7 cellular contexts compared by ENCODE assay signal in genomic region chr6:37185949-37186720, GRCh38. TPM values are rescaled to one million over a fixed set of nuclear protein-coding genes. Genes with fewer than 3 reads are reported as not detected.
DNase-seq lines count a peak whose midpoint lies in the region; ATAC-seq and TF ChIP-seq lines count a peak whose summit lies in the region.
"Not testable (repeated sequence)": the region's sequence is repeated elsewhere in the genome, so short reads cannot be mapped to it uniquely, and the experiment has no call there.

No MANE protein-coding gene starts in this region.

- CTCF ChIA-PET in activated CD4-positive, alpha-beta memory T cell treated with anti-CD3 and anti-CD28 coated beads for 36 hours (lab: Charles Lee) = interaction anchor here (1.0 to 4.9 kb wide), 4 partner anchors 13 to 427 kb away, joined by 4 to 40 read pairs (median 6); no protein-coding TSS in a partner anchor
- CTCF ChIA-PET in activated naive CD4-positive, alpha-beta T cell treated with anti-CD3 and anti-CD28 coated beads, Interleukin-2, amount 10 ng/mL, durations not matched to agents 7 days and 5 days (lab: Charles Lee) = interaction anchor here (1.0 to 4.3 kb wide), 5 partner anchors 14 to 168 kb away, joined by 3 to 31 read pairs (median 5); no protein-coding TSS in a partner anchor

- not testable (repeated sequence) for H3K4me3 ChIP-seq in NB4 (ENCODE audit: low read depth, low read length)

- H3K4me3 Mint-ChIP-seq in T-helper 1 cell treated with Interleukin-12 subunit alpha and Interleukin-12 subunit beta and Interleukin-4 antibody, amounts not matched to agents 30 μg/mL and 1 μg/mL, for 36 hours = peak overlapping the region; percentile 0
- H3K4me3 Mint-ChIP-seq in activated CD4-positive, alpha-beta memory T cell treated with anti-CD3 and anti-CD28 coated beads for 36 hours; activated naive CD4-positive, alpha-beta T cell treated with anti-CD3 and anti-CD28 coated beads, Interleukin-2, amount 10 ng/mL, durations not matched to agents 7 days and 5 days: not testable (repeated sequence)
- H3K4me3 Mint-ChIP-seq in natural killer cell = peak overlapping the region; percentile 63

- peak overlapping the region; percentile 85 for H3K27ac Mint-ChIP-seq in T-helper 1 cell treated with Interleukin-12 subunit alpha and Interleukin-12 subunit beta and Interleukin-4 antibody, amounts not matched to agents 30 μg/mL and 1 μg/mL, for 36 hours
- H3K27ac Mint-ChIP-seq in activated CD4-positive, alpha-beta memory T cell treated with anti-CD3 and anti-CD28 coated beads for 36 hours = peak overlapping the region; percentile 67
- H3K27ac Mint-ChIP-seq in activated naive CD4-positive, alpha-beta T cell treated with anti-CD3 and anti-CD28 coated beads, Interleukin-2, amount 10 ng/mL, durations not matched to agents 7 days and 5 days = peak overlapping the region; percentile 86
- H3K27ac Mint-ChIP-seq in natural killer cell = peak overlapping the region; percentile 73 to 91

- POLR2A ChIA-PET in activated CD4-positive, alpha-beta memory T cell treated with anti-CD3 and anti-CD28 coated beads for 36 hours (lab: Charles Lee) = interaction anchor here (1.0 to 1.5 kb wide), 2 partner anchors 11 to 15 kb away, joined by 3 to 7 read pairs; no protein-coding TSS in a partner anchor

- not testable (repeated sequence) for TF ChIP-seq POLR2A in NB4 (IDR thresholded peaks at IDR 0.05; ENCODE audit: extremely low read depth, insufficient read length)

- H3K36me3 Mint-ChIP-seq in T-helper 1 cell treated with Interleukin-12 subunit alpha and Interleukin-12 subunit beta and Interleukin-4 antibody, amounts not matched to agents 30 μg/mL and 1 μg/mL, for 36 hours (ENCODE audit: low read depth) = peaks cover 16% of the 10 kb centered on the region
- not testable (repeated sequence) for H3K36me3 Mint-ChIP-seq in activated CD4-positive, alpha-beta memory T cell treated with anti-CD3 and anti-CD28 coated beads for 36 hours; natural killer cell
- H3K36me3 Mint-ChIP-seq in activated naive CD4-positive, alpha-beta T cell treated with anti-CD3 and anti-CD28 coated beads, Interleukin-2, amount 10 ng/mL, durations not matched to agents 7 days and 5 days = peaks cover 28% of the 10 kb centered on the region

- DNase-seq in GDM1 (lab: John Stamatoyannopoulos, UW) = peak; percentile 63
- DNase-seq in NB4 (ENCODE audit: low read depth) = peak; percentile 49
- not testable (repeated sequence) for DNase-seq in activated CD4-positive, alpha-beta memory T cell treated with anti-CD3 and anti-CD28 coated beads for 36 hours; activated naive CD4-positive, alpha-beta T cell treated with anti-CD3 and anti-CD28 coated beads, Interleukin-2, amount 10 ng/mL, durations not matched to agents 7 days and 5 days; natural killer cell
- DNase-seq in globus pallidus (ENCODE audit: low spot score) = peak; percentile 30

- TF ChIP-seq CTCF in NB4 (IDR thresholded peaks at IDR 0.05; ENCODE audit: low read depth, low read length); natural killer cell (IDR thresholded peaks at IDR 0.05): not testable (repeated sequence)

- not testable (repeated sequence) for ATAC-seq in natural killer cell

- H3K27me3 Mint-ChIP-seq in T-helper 1 cell treated with Interleukin-12 subunit alpha and Interleukin-12 subunit beta and Interleukin-4 antibody, amounts not matched to agents 30 μg/mL and 1 μg/mL, for 36 hours (ENCODE audit: low read depth); activated CD4-positive, alpha-beta memory T cell treated with anti-CD3 and anti-CD28 coated beads for 36 hours; activated naive CD4-positive, alpha-beta T cell treated with anti-CD3 and anti-CD28 coated beads, Interleukin-2, amount 10 ng/mL, durations not matched to agents 7 days and 5 days; natural killer cell (ENCODE audit: low read depth in 2 of 2): not testable (repeated sequence)

- not testable (repeated sequence) for H3K9me3 Mint-ChIP-seq in T-helper 1 cell treated with Interleukin-12 subunit alpha and Interleukin-12 subunit beta and Interleukin-4 antibody, amounts not matched to agents 30 μg/mL and 1 μg/mL, for 36 hours; activated CD4-positive, alpha-beta memory T cell treated with anti-CD3 and anti-CD28 coated beads for 36 hours; activated naive CD4-positive, alpha-beta T cell treated with anti-CD3 and anti-CD28 coated beads, Interleukin-2, amount 10 ng/mL, durations not matched to agents 7 days and 5 days; natural killer cell

- intact Hi-C loops in activated CD4-positive, alpha-beta memory T cell treated with anti-CD3 and anti-CD28 coated beads for 36 hours (cut with micrococcal nuclease); natural killer cell (cut with micrococcal nuclease): not testable (repeated sequence)

- peaks cover 48% of the 10 kb centered on the region for H3K4me1 Mint-ChIP-seq in T-helper 1 cell treated with Interleukin-12 subunit alpha and Interleukin-12 subunit beta and Interleukin-4 antibody, amounts not matched to agents 30 μg/mL and 1 μg/mL, for 36 hours (ENCODE audit: low read depth)
- H3K4me1 Mint-ChIP-seq in activated CD4-positive, alpha-beta memory T cell treated with anti-CD3 and anti-CD28 coated beads for 36 hours (ENCODE audit: low read depth) = peaks cover 62% of the 10 kb centered on the region
- peaks cover 87% of the 10 kb centered on the region for H3K4me1 Mint-ChIP-seq in activated naive CD4-positive, alpha-beta T cell treated with anti-CD3 and anti-CD28 coated beads, Interleukin-2, amount 10 ng/mL, durations not matched to agents 7 days and 5 days
- peaks cover 39 to 60% of the 10 kb centered on the region in 2 donors for H3K4me1 Mint-ChIP-seq in natural killer cell

RNA-seq across cellular contexts. Expression of gene PIM1, which starts 16.2 kb away (rescaled TPM):
- 100 to 1,000 TPM; 204 TPM for total RNA-seq in activated CD4-positive, alpha-beta memory T cell treated with anti-CD3 and anti-CD28 coated beads for 36 hours
- total RNA-seq in natural killer cell = 100 to 1,000 TPM; 188 to 242 (median 215) TPM
